In the genomic region with DNA sequence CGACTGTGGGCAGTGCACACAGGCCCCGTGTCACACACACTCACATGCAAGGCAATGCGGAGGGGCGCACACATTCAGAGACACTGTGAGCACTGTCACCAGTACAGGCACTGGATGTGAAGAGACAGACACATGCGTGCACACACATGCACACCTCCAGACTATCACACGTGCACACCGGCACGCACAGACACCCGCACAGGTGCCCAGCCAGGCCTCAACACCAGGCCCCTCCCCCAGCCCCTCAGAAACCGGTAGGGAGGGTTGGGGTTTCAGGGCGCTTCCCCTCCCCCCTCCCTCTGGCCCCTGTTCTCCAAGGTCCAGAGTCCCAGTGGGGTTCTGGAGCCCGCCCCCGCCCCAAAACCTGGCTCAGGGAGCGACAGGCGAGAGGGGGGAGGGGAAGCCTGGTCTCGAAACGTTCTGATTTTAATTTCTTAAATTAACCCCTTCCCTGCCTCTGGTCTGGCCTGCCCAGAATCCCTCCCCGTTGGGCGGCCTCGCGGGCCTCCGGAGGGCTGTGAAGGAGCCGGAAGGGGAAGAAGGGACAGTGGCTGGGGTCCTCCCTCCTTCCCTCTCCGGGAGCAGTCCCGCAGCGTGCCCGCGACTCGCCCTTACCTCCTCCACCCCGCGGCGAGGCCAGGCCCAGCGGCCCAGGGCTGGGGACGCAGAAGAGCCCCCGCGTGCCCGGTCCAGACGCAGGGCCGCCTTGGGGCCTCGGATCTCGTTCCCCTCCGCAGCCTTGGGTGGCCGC, we compare ENCODE assay signal across 9 cellular contexts. TPM values are rescaled to one million over a fixed set of nuclear protein-coding genes. Genes with fewer than 3 reads are reported as not detected.
DNase-seq lines count a peak whose midpoint lies in the region; ATAC-seq and TF ChIP-seq lines count a peak whose summit lies in the region.
"Had no signal": no experiment of that assay in that cellular context is flagged by ENCODE, and none has a peak within 500 bp of the region (broad histone marks: within the 10 kb centered on the region; RNA-seq: fewer than 3 reads in every experiment).

No MANE protein-coding gene starts in this region.

- peak overlapping the region; percentile 93 for H2AFZ ChIP-seq in parathyroid adenoma

- peak overlapping the region; percentile 73 for H3K4me2 ChIP-seq in parathyroid adenoma (ENCODE audit: low read length)

- H3K36me3 ChIP-seq in parathyroid adenoma (ENCODE audit: control insufficient read depth, insufficient read depth, low read length): no peaks in the 10 kb centered on the region

- DNase-seq in CD14-positive monocyte (ENCODE audit: low spot score): no peak
- peak; percentile 67 for DNase-seq in activated CD4-positive, alpha-beta T cell treated with anti-CD3 and anti-CD28 coated beads, Interleukin-2, amount 10 ng/mL, durations not matched to agents 24 days and 14 days
- DNase-seq in fibroblast of pulmonary artery (ENCODE audit: low read depth): no peak
- no peak for DNase-seq in dedifferentiated amniotic fluid mesenchymal stem cell (ENCODE audit: extremely low spot score)
- no peak for DNase-seq in GM20000 (ENCODE audit: low spot score)

- H3K9ac ChIP-seq in parathyroid adenoma: peak overlapping the region; percentile 54

- peaks cover 12% of the 10 kb centered on the region for H3K4me1 ChIP-seq in parathyroid adenoma

- no peak for TF ChIP-seq CTCF in CD14-positive monocyte (IDR thresholded peaks at IDR 0.05)
- no peak for TF ChIP-seq CTCF in fibroblast of pulmonary artery (IDR thresholded peaks at IDR 0.05; ENCODE audit: low read length, missing control alignments)
- no peak for TF ChIP-seq CTCF in parathyroid adenoma (IDR thresholded peaks at IDR 0.05)
- TF ChIP-seq CTCF in GM20000 (IDR thresholded peaks at IDR 0.05; ENCODE audit: extremely low read depth, missing control alignments): no peak

- ATAC-seq in GM19351 (IDR thresholded peaks at IDR 0.05; ENCODE audit: unreplicated experiment) (peak; percentile 21), HG03442 (IDR thresholded peaks at IDR 0.05; ENCODE audit: unreplicated experiment) (peak; percentile 15)

- H3K4me3 ChIP-seq in fibroblast of pulmonary artery (replicated peaks; ENCODE audit: low read depth, low read length): peak overlapping the region; percentile 65
- H3K4me3 ChIP-seq in parathyroid adenoma (ENCODE audit: low read depth, low read length): peak overlapping the region; percentile 48

- no peaks in the 10 kb centered on the region for H3K27me3 ChIP-seq in parathyroid adenoma (ENCODE audit: control insufficient read depth, insufficient read depth, low read length)

- H3K36me3 Mint-ChIP-seq in CD14-positive monocyte: peaks cover 0 to 2% of the 10 kb centered on the region in 2 donors
- peaks cover 6% of the 10 kb centered on the region for H3K36me3 Mint-ChIP-seq in activated CD4-positive, alpha-beta T cell treated with anti-CD3 and anti-CD28 coated beads, Interleukin-2, amount 10 ng/mL, durations not matched to agents 24 days and 14 days (ENCODE audit: low read depth)

- H3K27ac Mint-ChIP-seq in CD14-positive monocyte: peak overlapping the region in 1 of 7 donors; percentile 37
- H3K27ac Mint-ChIP-seq in activated CD4-positive, alpha-beta T cell treated with anti-CD3 and anti-CD28 coated beads, Interleukin-2, amount 10 ng/mL, durations not matched to agents 24 days and 14 days: peak overlapping the region; percentile 63

- peaks cover 0 to 1% (median 0%) of the 10 kb centered on the region in 7 donors for H3K9me3 Mint-ChIP-seq in CD14-positive monocyte
- no peaks in the 10 kb centered on the region for H3K9me3 Mint-ChIP-seq in activated CD4-positive, alpha-beta T cell treated with anti-CD3 and anti-CD28 coated beads, Interleukin-2, amount 10 ng/mL, durations not matched to agents 24 days and 14 days

- H3K9me3 ChIP-seq in parathyroid adenoma (ENCODE audit: control insufficient read depth, low read length): no peaks in the 10 kb centered on the region

- H3K4me3 Mint-ChIP-seq in CD14-positive monocyte: peak overlapping the region; percentile 77 to 85
- peak overlapping the region; percentile 85 for H3K4me3 Mint-ChIP-seq in activated CD4-positive, alpha-beta T cell treated with anti-CD3 and anti-CD28 coated beads, Interleukin-2, amount 10 ng/mL, durations not matched to agents 24 days and 14 days

- no peaks in the 10 kb centered on the region for H3K79me2 ChIP-seq in parathyroid adenoma

- peaks cover 37% of the 10 kb centered on the region for H3K4me1 Mint-ChIP-seq in CD14-positive monocyte
- peaks cover 27% of the 10 kb centered on the region for H3K4me1 Mint-ChIP-seq in activated CD4-positive, alpha-beta T cell treated with anti-CD3 and anti-CD28 coated beads, Interleukin-2, amount 10 ng/mL, durations not matched to agents 24 days and 14 days

- H3K27me3 Mint-ChIP-seq in CD14-positive monocyte (ENCODE audit: low read depth in 3 of 3): peaks cover 0 to 2% (median 0%) of the 10 kb centered on the region in 3 donors
- H3K27me3 Mint-ChIP-seq in activated CD4-positive, alpha-beta T cell treated with anti-CD3 and anti-CD28 coated beads, Interleukin-2, amount 10 ng/mL, durations not matched to agents 24 days and 14 days: peaks cover 17% of the 10 kb centered on the region

- intact Hi-C loops in CD14-positive monocyte (cut with micrococcal nuclease): no loop called here
- intact Hi-C loops in activated CD4-positive, alpha-beta T cell treated with anti-CD3 and anti-CD28 coated beads, Interleukin-2, amount 10 ng/mL, durations not matched to agents 24 days and 14 days (cut with micrococcal nuclease): loop anchor here (1.0 to 2.0 kb wide), 3 partner anchors 14 to 101 kb away; partner anchors contain the start of genes ALMS1 and CCT7

- peak overlapping the region; percentile 43 for H3K27ac ChIP-seq in parathyroid adenoma

RNA-seq across cellular contexts. Expression of gene FBXO41, which starts 0.6 kb away (rescaled TPM):
- under 1 TPM; 0.29 to 0.52 TPM for polyA plus RNA-seq in CD14-positive monocyte
- 32.2 and 33.8 TPM in 2 replicates for total RNA-seq in activated CD4-positive, alpha-beta T cell treated with anti-CD3 and anti-CD28 coated beads, Interleukin-2, amount 10 ng/mL, durations not matched to agents 24 days and 14 days

RNA-seq across cellular contexts. Expression of gene EGR4, which starts 9.6 kb away (rescaled TPM):
- polyA plus RNA-seq in CD14-positive monocyte: under 1 TPM in 1 of 2 donors, not detected in 1; 0.12 TPM
- total RNA-seq in activated CD4-positive, alpha-beta T cell treated with anti-CD3 and anti-CD28 coated beads, Interleukin-2, amount 10 ng/mL, durations not matched to agents 24 days and 14 days: 1.2 and 1.5 TPM in 2 replicates
- total RNA-seq: SK-MEL-5 had no signal

RNA-seq across cellular contexts. Expression of gene CCT7, which starts 49.6 kb away (rescaled TPM):
- polyA plus RNA-seq in CD14-positive monocyte: 100 to 1,000 TPM; 134 to 151 TPM
- 680 and 696 TPM in 2 replicates for total RNA-seq in activated CD4-positive, alpha-beta T cell treated with anti-CD3 and anti-CD28 coated beads, Interleukin-2, amount 10 ng/mL, durations not matched to agents 24 days and 14 days

RNA-seq across cellular contexts. Expression of gene PRADC1, which starts 50.7 kb away (rescaled TPM):
- 10 to 100 TPM; 33.3 to 49.2 TPM for polyA plus RNA-seq in CD14-positive monocyte
- total RNA-seq in activated CD4-positive, alpha-beta T cell treated with anti-CD3 and anti-CD28 coated beads, Interleukin-2, amount 10 ng/mL, durations not matched to agents 24 days and 14 days: 14.8 and 15.9 TPM in 2 replicates
